Comparison of ENCODE assay signal across 27 cellular contexts in genomic region chr7:116644628-116645027, GRCh38. TPM values are rescaled to one million over a fixed set of nuclear protein-coding genes. Genes with fewer than 3 reads are reported as not detected.
"Had no signal": no experiment of that assay in that cellular context is flagged by ENCODE, and none has a peak within 500 bp of the region (broad histone marks: within the 10 kb centered on the region; RNA-seq: fewer than 3 reads in every experiment).

No MANE protein-coding gene starts in this region.

- H3K9me3 Mint-ChIP-seq: natural killer cell; stimulated activated effector memory CD8-positive, alpha-beta T cell treated with anti-CD3 and anti-CD28 coated beads, Interleukin-12 subunit alpha, Interleukin-12 subunit beta, amount 100 ng/mL, for 72 hours; stimulated activated naive B cell treated with anti-CD40 and anti-IgM and Interleukin-4, amounts not matched to agents 10 μg/mL and 1 μg/mL and 100 μg/mL, for 72 hours; stimulated activated naive CD8-positive, alpha-beta T cell treated with anti-CD3 and anti-CD28 coated beads, Interleukin-15, Interleukin-2, amounts not matched to agents 100 ng/mL and 50 ng/mL, for 24 hours had no signal

- H3K4me3 Mint-ChIP-seq: naive thymus-derived CD4-positive, alpha-beta T cell; natural killer cell; nephron; neural progenitor cell; stimulated activated effector memory CD8-positive, alpha-beta T cell treated with anti-CD3 and anti-CD28 coated beads, Interleukin-12 subunit alpha, Interleukin-12 subunit beta, amount 100 ng/mL, for 72 hours; stimulated activated naive B cell treated with anti-CD40 and anti-IgM and Interleukin-4, amounts not matched to agents 10 μg/mL and 1 μg/mL and 100 μg/mL, for 72 hours; stimulated activated naive CD8-positive, alpha-beta T cell treated with anti-CD3 and anti-CD28 coated beads, Interleukin-15, Interleukin-2, amounts not matched to agents 100 ng/mL and 50 ng/mL, for 24 hours had no signal

- H3K4me1 ChIP-seq: neural progenitor cell, pancreas, prostate gland, right lobe of liver, sigmoid colon, stomach, thyroid gland, tibial nerve, upper lobe of left lung, vagina had no signal

- DNase-seq: naive thymus-derived CD4-positive, alpha-beta T cell; natural killer cell; occipital lobe; pancreas; right cardiac atrium; right lobe of liver; sigmoid colon; small intestine; stimulated activated CD4-positive, alpha-beta T cell treated with anti-CD3 and anti-CD28 coated beads, Interleukin-15, amount 100 ng/mL, for 24 hours; stimulated activated CD4-positive, alpha-beta T cell treated with anti-CD3 and anti-CD28 coated beads, Interleukin-2, amount 100 ng/mL, for 24 hours; stimulated activated CD4-positive, alpha-beta T cell treated with anti-CD3 and anti-CD28 coated beads, Interleukin-2, amount 100 ng/mL, for 48 hours; stimulated activated CD4-positive, alpha-beta T cell treated with anti-CD3 and anti-CD28 coated beads, Interleukin-4, amount 100 ng/mL, for 24 hours; stimulated activated naive B cell treated with anti-CD40 and anti-IgM and Interleukin-4, amounts not matched to agents 10 μg/mL and 1 μg/mL and 100 μg/mL, for 72 hours; stimulated activated naive CD4-positive, alpha-beta T cell treated with Interleukin-2 at 50 U/mL for 16 hours; stomach; thyroid gland; trophoblast cell; upper lobe of left lung had no signal

- H3K9ac ChIP-seq: neural progenitor cell had no signal

- H3K4me2 ChIP-seq: neural progenitor cell had no signal

- H3K4me3 ChIP-seq: neural progenitor cell, pancreas, prostate gland, right lobe of liver, sigmoid colon, stomach, thoracic aorta, thyroid gland, tibial nerve, upper lobe of left lung, vagina had no signal

- H3K9me3 ChIP-seq: pancreas, prostate gland, right lobe of liver, sigmoid colon, stomach, thoracic aorta, thyroid gland, tibial nerve, upper lobe of left lung, vagina had no signal

- H3K27ac Mint-ChIP-seq: naive thymus-derived CD4-positive, alpha-beta T cell; natural killer cell; neural progenitor cell; stimulated activated effector memory CD8-positive, alpha-beta T cell treated with anti-CD3 and anti-CD28 coated beads, Interleukin-12 subunit alpha, Interleukin-12 subunit beta, amount 100 ng/mL, for 72 hours; stimulated activated naive B cell treated with anti-CD40 and anti-IgM and Interleukin-4, amounts not matched to agents 10 μg/mL and 1 μg/mL and 100 μg/mL, for 72 hours; stimulated activated naive CD8-positive, alpha-beta T cell treated with anti-CD3 and anti-CD28 coated beads, Interleukin-15, Interleukin-2, amounts not matched to agents 100 ng/mL and 50 ng/mL, for 24 hours had no signal

- H3K4me1 Mint-ChIP-seq: naive thymus-derived CD4-positive, alpha-beta T cell; natural killer cell; neural progenitor cell; stimulated activated effector memory CD8-positive, alpha-beta T cell treated with anti-CD3 and anti-CD28 coated beads, Interleukin-12 subunit alpha, Interleukin-12 subunit beta, amount 100 ng/mL, for 72 hours; stimulated activated naive B cell treated with anti-CD40 and anti-IgM and Interleukin-4, amounts not matched to agents 10 μg/mL and 1 μg/mL and 100 μg/mL, for 72 hours had no signal

- H2AFZ ChIP-seq: neural progenitor cell had no signal

- H3K27me3 ChIP-seq: neural progenitor cell, pancreas, right lobe of liver, sigmoid colon, stomach, thyroid gland, tibial nerve, upper lobe of left lung, vagina had no signal

- H3K36me3 Mint-ChIP-seq: naive thymus-derived CD4-positive, alpha-beta T cell; natural killer cell; neural progenitor cell; stimulated activated effector memory CD8-positive, alpha-beta T cell treated with anti-CD3 and anti-CD28 coated beads, Interleukin-12 subunit alpha, Interleukin-12 subunit beta, amount 100 ng/mL, for 72 hours; stimulated activated naive B cell treated with anti-CD40 and anti-IgM and Interleukin-4, amounts not matched to agents 10 μg/mL and 1 μg/mL and 100 μg/mL, for 72 hours had no signal

- ATAC-seq: naive thymus-derived CD4-positive, alpha-beta T cell; natural killer cell; pancreas; right cardiac atrium; right lobe of liver; stimulated activated effector memory CD8-positive, alpha-beta T cell treated with anti-CD3 and anti-CD28 coated beads, Interleukin-12 subunit alpha, Interleukin-12 subunit beta, amount 100 ng/mL, for 72 hours; stimulated activated naive B cell treated with anti-CD40 and anti-IgM and Interleukin-4, amounts not matched to agents 10 μg/mL and 1 μg/mL and 100 μg/mL, for 72 hours had no signal

- H3K27ac ChIP-seq: neural progenitor cell, pancreas, prostate gland, right lobe of liver, sigmoid colon, stomach, thoracic aorta, thyroid gland, tibial nerve, upper lobe of left lung, vagina had no signal

- H3K36me3 ChIP-seq: neural progenitor cell, pancreas, prostate gland, right lobe of liver, sigmoid colon, stomach, thoracic aorta, thyroid gland, tibial nerve, upper lobe of left lung, vagina had no signal

RNA-seq across cellular contexts. Expression of gene MET, which starts 27.4 kb away (rescaled TPM):
- polyA plus RNA-seq: naive thymus-derived CD4-positive, alpha-beta T cell; neural cell had no signal
